ENCODE assay signal across 8 cellular contexts in the genomic region with DNA sequence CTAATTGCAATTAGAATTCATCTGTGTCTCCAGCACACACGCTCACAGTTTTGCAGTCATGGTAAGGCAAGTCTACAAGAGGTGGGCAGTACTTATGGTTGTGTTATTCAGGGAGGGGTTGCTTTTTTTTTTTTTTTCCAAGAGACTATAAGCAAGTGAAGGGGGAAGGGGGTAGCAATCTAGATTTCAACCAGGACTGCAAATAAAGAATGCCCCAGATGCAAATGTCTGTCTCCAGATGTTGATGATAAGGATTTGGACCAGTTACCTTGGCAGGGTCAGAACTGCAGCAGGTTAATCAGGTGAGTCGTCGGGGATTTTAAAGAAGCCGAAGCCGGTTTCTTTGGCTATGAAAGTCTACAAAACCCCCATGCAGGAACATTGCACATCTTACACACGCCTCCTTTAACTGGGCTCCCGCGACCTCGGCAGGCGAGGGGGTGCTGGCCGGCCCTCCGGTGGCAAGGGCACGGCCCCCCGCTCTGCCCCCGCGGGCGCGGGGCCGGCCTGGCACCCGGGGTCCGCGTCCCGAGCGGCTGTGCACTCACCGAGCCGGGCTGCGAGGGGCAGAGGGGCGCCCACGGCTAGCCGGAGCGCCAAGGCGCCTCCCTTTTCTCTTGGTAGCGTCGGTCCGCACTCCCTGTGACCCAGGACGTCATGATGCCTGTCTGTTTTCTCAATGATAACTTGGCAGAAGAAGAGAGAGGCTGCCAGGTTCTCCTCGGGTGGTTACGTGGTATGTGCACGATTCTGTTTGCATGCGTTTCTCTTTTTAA.
DNase-seq lines count a peak whose midpoint lies in the region; ATAC-seq and TF ChIP-seq lines count a peak whose summit lies in the region.

No MANE protein-coding gene starts in this region.

- TF ChIP-seq CTCF in sigmoid colon (IDR thresholded peaks at IDR 0.05), result no peak

- no peak for TF ChIP-seq POLR2A in sigmoid colon (IDR thresholded peaks at IDR 0.05)

- TF ChIP-seq EP300 in sigmoid colon (IDR thresholded peaks at IDR 0.05), result no peak

- peaks cover 0 to 25% (median 21%) of the 10 kb centered on the region in 4 donors for H3K4me1 ChIP-seq in sigmoid colon

- peak overlapping the region; percentile 49 to 81 (median 54) for H3K27ac ChIP-seq in sigmoid colon

- no peaks in the 10 kb centered on the region for H3K36me3 ChIP-seq in sigmoid colon

- 1% methylated on average over 40 of the region's 40 CpGs for WGBS in sigmoid colon, 2 donors

- ATAC-seq in Right ventricle myocardium inferior, result peak; percentile 73
- ATAC-seq in GM18907 (IDR thresholded peaks at IDR 0.05; ENCODE audit: unreplicated experiment), result no peak
- ATAC-seq in HG03520 (IDR thresholded peaks at IDR 0.05; ENCODE audit: unreplicated experiment), result no peak

- H3K4me3 ChIP-seq in sigmoid colon, result peak overlapping the region; percentile 35 to 60 (median 58)

- H3K27me3 ChIP-seq in sigmoid colon, result no peaks in the 10 kb centered on the region

- intact Hi-C loops in Right ventricle myocardium inferior (cut with DNase I), result loop anchor here (2.0 kb wide), 1 partner anchor 45 kb away; no protein-coding TSS in a partner anchor
- intact Hi-C loops in cardiac septum (cut with DNase I), result loop anchor here (2.0 to 10.0 kb wide), 4 partner anchors 45 to 485 kb away; no protein-coding TSS in a partner anchor
- intact Hi-C loops in sigmoid colon (cut with DNase I), result no loop called here

- DNase-seq in Right ventricle myocardium inferior (ENCODE audit: missing footprints) (no peak), cardiac septum (ENCODE audit: low spot score) (no peak), amygdala (lab: John Stamatoyannopoulos, UW) (peak in 46 of 56 donors; percentile 8 to 84 (median 48)), hypothalamus (lab: John Stamatoyannopoulos, UW) (peak in 40 of 51 donors; percentile 5 to 90 (median 51)), sigmoid colon (no peak), GM19238 (ENCODE audit: insufficient read length, low spot score) (no peak)

- no peaks in the 10 kb centered on the region for H3K9me3 ChIP-seq in sigmoid colon

Comparison
In these comparisons a context has a peak if more than half of its experiments do, and no peak if none do; other contexts are left out.
1. DNase-seq: peak in amygdala (46 of 56) and hypothalamus (40 of 51); none in Right ventricle myocardium inferior (single experiment), cardiac septum (single experiment), sigmoid colon (single experiment) and GM19238 (single experiment).